ENCODE assay signal across 16 cellular contexts in genomic region chr20:37397954-37398749, GRCh38.
"Had no signal": no experiment of that assay in that cellular context is flagged by ENCODE, and none has a peak within 500 bp of the region (broad histone marks: within the 10 kb centered on the region; RNA-seq: fewer than 3 reads in every experiment).

No MANE protein-coding gene starts in this region.

- ATAC-seq: body of pancreas; natural killer cell treated with Interleukin-12 subunit alpha and Interleukin-12 subunit beta and Interleukin-15 and Interleukin-18, amount 100 ng/mL, for 72 hours had no signal

- H3K27me3 Mint-ChIP-seq: activated naive CD4-positive, alpha-beta T cell treated with anti-CD3 and anti-CD28 coated beads, Interleukin-2, amount 10 ng/mL, durations not matched to agents 7 days and 5 days; central memory CD8-positive, alpha-beta T cell; natural killer cell treated with Interleukin-12 subunit alpha and Interleukin-12 subunit beta and Interleukin-15 and Interleukin-18, amount 100 ng/mL, for 72 hours had no signal

- DNase-seq: activated CD4-positive, alpha-beta T cell treated with anti-CD3 and anti-CD28 coated beads, Interleukin-2, amount 50 U/mL, for 48 hours; activated naive CD4-positive, alpha-beta T cell treated with anti-CD3 and anti-CD28 coated beads, Interleukin-2, amount 10 ng/mL, durations not matched to agents 7 days and 5 days; activated T-cell treated with anti-CD3 and anti-CD28 coated beads, Interleukin-2, amount 50 U/mL, for 1 hour; amniotic stem cell; body of pancreas; effector CD4-positive, alpha-beta T cell; mesendoderm; occipital lobe; T-helper 1 cell; T1000 had no signal

- H3K4me1 ChIP-seq: body of pancreas, prostate gland had no signal

- H3K36me3 Mint-ChIP-seq: activated naive CD4-positive, alpha-beta T cell treated with anti-CD3 and anti-CD28 coated beads, Interleukin-2, amount 10 ng/mL, durations not matched to agents 7 days and 5 days; natural killer cell treated with Interleukin-12 subunit alpha and Interleukin-12 subunit beta and Interleukin-15 and Interleukin-18, amount 100 ng/mL, for 72 hours had no signal

- H3K27ac Mint-ChIP-seq: activated naive CD4-positive, alpha-beta T cell treated with anti-CD3 and anti-CD28 coated beads, Interleukin-2, amount 10 ng/mL, durations not matched to agents 7 days and 5 days; natural killer cell treated with Interleukin-12 subunit alpha and Interleukin-12 subunit beta and Interleukin-15 and Interleukin-18, amount 100 ng/mL, for 72 hours had no signal

- H3K9me3 ChIP-seq: body of pancreas, prostate gland, right lobe of liver, thoracic aorta had no signal

- H3K27me3 ChIP-seq: body of pancreas, right lobe of liver had no signal

- H3K4me1 Mint-ChIP-seq: activated naive CD4-positive, alpha-beta T cell treated with anti-CD3 and anti-CD28 coated beads, Interleukin-2, amount 10 ng/mL, durations not matched to agents 7 days and 5 days; central memory CD8-positive, alpha-beta T cell had no signal

- H3K4me3 ChIP-seq: body of pancreas, coronary artery, prostate gland, right lobe of liver, thoracic aorta had no signal

- H3K36me3 ChIP-seq: right lobe of liver had no signal

- H3K9me3 Mint-ChIP-seq: activated naive CD4-positive, alpha-beta T cell treated with anti-CD3 and anti-CD28 coated beads, Interleukin-2, amount 10 ng/mL, durations not matched to agents 7 days and 5 days; central memory CD8-positive, alpha-beta T cell; natural killer cell treated with Interleukin-12 subunit alpha and Interleukin-12 subunit beta and Interleukin-15 and Interleukin-18, amount 100 ng/mL, for 72 hours had no signal

- H3K27ac ChIP-seq: body of pancreas, coronary artery, prostate gland had no signal

- H3K4me3 Mint-ChIP-seq: activated naive CD4-positive, alpha-beta T cell treated with anti-CD3 and anti-CD28 coated beads, Interleukin-2, amount 10 ng/mL, durations not matched to agents 7 days and 5 days; central memory CD8-positive, alpha-beta T cell; natural killer cell treated with Interleukin-12 subunit alpha and Interleukin-12 subunit beta and Interleukin-15 and Interleukin-18, amount 100 ng/mL, for 72 hours had no signal
